In the genomic region with DNA sequence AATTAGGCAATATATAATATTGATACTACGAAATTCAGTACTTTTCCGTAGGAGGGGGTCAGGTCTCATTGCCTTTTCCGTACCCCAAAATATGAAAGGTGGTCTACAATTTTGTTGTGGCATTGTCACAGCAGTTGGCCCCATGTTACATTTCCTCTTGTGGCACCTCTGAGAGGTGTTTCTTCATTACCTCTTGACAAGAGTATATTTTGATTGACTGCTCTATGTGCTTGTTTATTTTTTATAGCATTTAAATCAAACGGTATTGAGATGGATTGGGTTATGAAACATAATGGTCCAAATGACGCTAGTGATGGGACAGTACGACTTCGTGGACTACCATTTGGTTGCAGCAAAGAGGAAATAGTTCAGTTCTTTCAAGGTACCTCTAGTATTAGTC, we compare ENCODE assay signal across 9 cellular contexts. TPM values are rescaled to one million over a fixed set of nuclear protein-coding genes. Genes with fewer than 3 reads are reported as not detected.
DNase-seq lines count a peak whose midpoint lies in the region; ATAC-seq, FAIRE-seq and TF ChIP-seq lines count a peak whose summit lies in the region.
"Had no signal": no experiment of that assay in that cellular context is flagged by ENCODE, and none has a peak within 500 bp of the region (broad histone marks: within the 10 kb centered on the region; RNA-seq: fewer than 3 reads in every experiment).

No MANE protein-coding gene starts in this region.

- intact Hi-C loops in activated CD8-positive, alpha-beta T cell treated with anti-CD3 and anti-CD28 coated beads for 36 hours (cut with micrococcal nuclease): no loop called here

- POLR2A ChIA-PET in activated CD8-positive, alpha-beta T cell treated with anti-CD3 and anti-CD28 coated beads for 36 hours (lab: Charles Lee): no interaction called here

- no peak overlapping the region for H3K27ac Mint-ChIP-seq in activated naive CD4-positive, alpha-beta T cell treated with anti-CD3 and anti-CD28 coated beads, Interleukin-2, amount 10 ng/mL, durations not matched to agents 7 days and 5 days
- H3K27ac Mint-ChIP-seq in activated naive CD4-positive, alpha-beta T cell treated with anti-CD3 and anti-CD28 coated beads, Interleukin-2, amount 50 U/mL, for 72 hours: peak overlapping the region in 1 of 2 donors; percentile 96
- H3K27ac Mint-ChIP-seq in activated CD8-positive, alpha-beta T cell treated with anti-CD3 and anti-CD28 coated beads for 36 hours: peak overlapping the region; percentile 86
- peak overlapping the region in 1 of 2 donors; percentile 88 for H3K27ac Mint-ChIP-seq in stimulated activated naive CD8-positive, alpha-beta T cell treated with anti-CD3 and anti-CD28 coated beads, Interleukin-15, amount 100 ng/mL, for 72 hours

- FAIRE-seq in islet of Langerhans (lab: Jason Lieb, UNC): peak; percentile 5

- CTCF ChIA-PET in activated naive CD4-positive, alpha-beta T cell treated with anti-CD3 and anti-CD28 coated beads, Interleukin-2, amount 10 ng/mL, durations not matched to agents 7 days and 5 days (lab: Charles Lee): no interaction called here
- CTCF ChIA-PET in activated CD8-positive, alpha-beta T cell treated with anti-CD3 and anti-CD28 coated beads for 36 hours (lab: Charles Lee): interaction anchor here (3.2 kb wide), 1 partner anchor 11 kb away, joined by 19 read pairs; no protein-coding TSS in a partner anchor

- no peak for ATAC-seq in activated naive CD4-positive, alpha-beta T cell treated with anti-CD3 and anti-CD28 coated beads, Interleukin-2, amount 50 U/mL, for 72 hours
- no peak for ATAC-seq in activated CD8-positive, alpha-beta T cell treated with anti-CD3 and anti-CD28 coated beads for 36 hours
- no peak for ATAC-seq in stimulated activated naive CD8-positive, alpha-beta T cell treated with anti-CD3 and anti-CD28 coated beads, Interleukin-15, amount 100 ng/mL, for 72 hours
- ATAC-seq in GM21447 (IDR thresholded peaks at IDR 0.05; ENCODE audit: unreplicated experiment): no peak
- ATAC-seq: activated CD4-positive, CD25-positive, alpha-beta regulatory T cell treated with anti-CD3 and anti-CD28 coated beads, Interleukin-2, amount 50 U/mL, for 24 hours had no signal

- H3K4me1 Mint-ChIP-seq in activated naive CD4-positive, alpha-beta T cell treated with anti-CD3 and anti-CD28 coated beads, Interleukin-2, amount 10 ng/mL, durations not matched to agents 7 days and 5 days: peaks cover 45% of the 10 kb centered on the region
- H3K4me1 Mint-ChIP-seq in activated CD8-positive, alpha-beta T cell treated with anti-CD3 and anti-CD28 coated beads for 36 hours (ENCODE audit: low read depth): peaks cover 52% of the 10 kb centered on the region
- H3K4me1 Mint-ChIP-seq in stimulated activated naive CD8-positive, alpha-beta T cell treated with anti-CD3 and anti-CD28 coated beads, Interleukin-15, amount 100 ng/mL, for 72 hours: peaks cover 71% of the 10 kb centered on the region

- H3K4me3 Mint-ChIP-seq in activated naive CD4-positive, alpha-beta T cell treated with anti-CD3 and anti-CD28 coated beads, Interleukin-2, amount 10 ng/mL, durations not matched to agents 7 days and 5 days: peak overlapping the region; percentile 50
- peak overlapping the region; percentile 94 for H3K4me3 Mint-ChIP-seq in activated CD8-positive, alpha-beta T cell treated with anti-CD3 and anti-CD28 coated beads for 36 hours
- H3K4me3 Mint-ChIP-seq in stimulated activated naive CD8-positive, alpha-beta T cell treated with anti-CD3 and anti-CD28 coated beads, Interleukin-15, amount 100 ng/mL, for 72 hours: peak overlapping the region; percentile 81 to 91

- H3K36me3 Mint-ChIP-seq in activated naive CD4-positive, alpha-beta T cell treated with anti-CD3 and anti-CD28 coated beads, Interleukin-2, amount 10 ng/mL, durations not matched to agents 7 days and 5 days: peaks cover 77% of the 10 kb centered on the region
- H3K36me3 Mint-ChIP-seq in activated naive CD4-positive, alpha-beta T cell treated with anti-CD3 and anti-CD28 coated beads, Interleukin-2, amount 50 U/mL, for 72 hours: peaks cover 47 to 100% of the 10 kb centered on the region in 2 donors
- peaks cover 81% of the 10 kb centered on the region for H3K36me3 Mint-ChIP-seq in activated CD8-positive, alpha-beta T cell treated with anti-CD3 and anti-CD28 coated beads for 36 hours (ENCODE audit: low read depth)

- TF ChIP-seq CTCF in activated CD8-positive, alpha-beta T cell treated with anti-CD3 and anti-CD28 coated beads for 36 hours (IDR thresholded peaks at IDR 0.05): no peak

- DNase-seq in activated naive CD4-positive, alpha-beta T cell treated with anti-CD3 and anti-CD28 coated beads, Interleukin-2, amount 10 ng/mL, durations not matched to agents 7 days and 5 days: no peak
- DNase-seq in activated naive CD4-positive, alpha-beta T cell treated with anti-CD3 and anti-CD28 coated beads, Interleukin-2, amount 50 U/mL, for 72 hours (ENCODE audit: low spot score in 2 of 2): no peak
- DNase-seq in activated CD8-positive, alpha-beta T cell treated with anti-CD3 and anti-CD28 coated beads for 36 hours: no peak
- no peak for DNase-seq in stimulated activated naive CD8-positive, alpha-beta T cell treated with anti-CD3 and anti-CD28 coated beads, Interleukin-15, amount 100 ng/mL, for 72 hours
- DNase-seq in NCI-H2029 (lab: John Stamatoyannopoulos, UW): no peak
- no peak for DNase-seq in NCI-H1417 treated with DMSO at 0.1 percent for 48 hours (lab: John Stamatoyannopoulos, UW)

- no peaks in the 10 kb centered on the region for H3K9me3 Mint-ChIP-seq in activated naive CD4-positive, alpha-beta T cell treated with anti-CD3 and anti-CD28 coated beads, Interleukin-2, amount 10 ng/mL, durations not matched to agents 7 days and 5 days
- no peaks in the 10 kb centered on the region for H3K9me3 Mint-ChIP-seq in activated naive CD4-positive, alpha-beta T cell treated with anti-CD3 and anti-CD28 coated beads, Interleukin-2, amount 50 U/mL, for 72 hours
- H3K9me3 Mint-ChIP-seq in activated CD8-positive, alpha-beta T cell treated with anti-CD3 and anti-CD28 coated beads for 36 hours: no peaks in the 10 kb centered on the region
- H3K9me3 Mint-ChIP-seq in stimulated activated naive CD8-positive, alpha-beta T cell treated with anti-CD3 and anti-CD28 coated beads, Interleukin-15, amount 100 ng/mL, for 72 hours: no peaks in the 10 kb centered on the region

- H3K27me3 Mint-ChIP-seq in activated naive CD4-positive, alpha-beta T cell treated with anti-CD3 and anti-CD28 coated beads, Interleukin-2, amount 10 ng/mL, durations not matched to agents 7 days and 5 days: peaks cover 6% of the 10 kb centered on the region
- no peaks in the 10 kb centered on the region for H3K27me3 Mint-ChIP-seq in activated CD8-positive, alpha-beta T cell treated with anti-CD3 and anti-CD28 coated beads for 36 hours
- no peaks in the 10 kb centered on the region for H3K27me3 Mint-ChIP-seq in stimulated activated naive CD8-positive, alpha-beta T cell treated with anti-CD3 and anti-CD28 coated beads, Interleukin-15, amount 100 ng/mL, for 72 hours

RNA-seq across cellular contexts. Expression of a gene that starts 4.2 kb away (rescaled TPM):
- total RNA-seq in activated naive CD4-positive, alpha-beta T cell treated with anti-CD3 and anti-CD28 coated beads, Interleukin-2, amount 50 U/mL, for 72 hours: 1 to 10 TPM in 1 of 2 donors, under 1 TPM in 1; 0.34 to 1.7 TPM
- total RNA-seq in activated CD8-positive, alpha-beta T cell treated with anti-CD3 and anti-CD28 coated beads for 36 hours: under 1 TPM; 0.77 to 0.85 TPM

RNA-seq across cellular contexts. Expression of a gene that starts 5.1 kb away (rescaled TPM):
- total RNA-seq in activated naive CD4-positive, alpha-beta T cell treated with anti-CD3 and anti-CD28 coated beads, Interleukin-2, amount 50 U/mL, for 72 hours: 100 to 1,000 TPM; 117 to 150 TPM
- 100 to 1,000 TPM; 139 to 145 TPM for total RNA-seq in activated CD8-positive, alpha-beta T cell treated with anti-CD3 and anti-CD28 coated beads for 36 hours
